In the genomic region with DNA sequence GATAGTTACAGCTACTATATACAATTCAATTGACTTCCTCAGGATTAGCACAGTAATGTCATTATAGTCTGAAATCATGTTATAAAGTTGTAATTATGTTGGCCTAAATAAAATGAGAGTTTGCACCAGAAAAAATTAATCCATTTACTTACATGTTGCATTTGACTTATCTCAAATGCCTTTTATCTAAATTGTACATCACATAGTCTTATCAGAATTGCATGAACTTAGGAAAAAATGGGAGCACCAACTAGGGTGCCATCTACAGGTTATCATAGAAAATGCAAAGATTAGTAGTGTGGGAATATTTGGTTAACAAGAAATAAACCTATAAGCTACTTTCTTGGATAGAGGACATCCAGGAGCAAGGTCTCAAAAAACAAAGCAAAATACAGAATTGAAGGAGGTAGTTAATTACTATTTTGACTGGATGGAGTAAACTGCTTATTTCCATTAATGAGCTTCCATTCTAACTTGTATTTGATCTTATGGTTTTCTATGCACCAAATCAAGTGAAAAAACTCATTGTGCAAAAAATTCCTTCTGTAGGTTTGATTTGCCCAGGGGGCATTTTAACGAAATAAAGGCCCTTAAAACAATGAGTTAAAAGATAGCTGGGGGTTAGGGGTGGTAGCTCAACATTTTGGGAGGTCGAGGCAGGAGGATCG, we compare ENCODE assay signal across 10 cellular contexts.
DNase-seq lines count a peak whose midpoint lies in the region; ATAC-seq lines count a peak whose summit lies in the region.
"Had no signal": no experiment of that assay in that cellular context is flagged by ENCODE, and none has a peak within 500 bp of the region (broad histone marks: within the 10 kb centered on the region; RNA-seq: fewer than 3 reads in every experiment).

No MANE protein-coding gene starts in this region.

- no peak for ATAC-seq in HG02642 (IDR thresholded peaks at IDR 0.05; ENCODE audit: poor library complexity, unreplicated experiment)
- ATAC-seq in aorta (ENCODE audit: low FRiP score) = no peak

- H3K36me3 ChIP-seq in aorta (ENCODE audit: control insufficient read depth in 1 of 2, insufficient read depth in 2 of 2, low read length in 1 of 2) = no peaks in the 10 kb centered on the region
- H3K36me3 ChIP-seq: thoracic aorta had no signal

- DNase-seq in DMS 273 (lab: John Stamatoyannopoulos, UW; ENCODE audit: unreplicated experiment) = peak; percentile 57
- DNase-seq in LHCN-M2 (ENCODE audit: low read depth) = peak; percentile 13
- DNase-seq in amniotic epithelial cell (ENCODE audit: low read depth) = peak; percentile 31
- DNase-seq in lung microvascular endothelial cell (ENCODE audit: low read depth in 2 of 2) = peak; percentile 31 to 47
- no peak for DNase-seq in stimulated activated CD4-positive, alpha-beta T cell treated with anti-CD3 and anti-CD28 coated beads, Interleukin-4, amount 100 ng/mL, for 24 hours
- no peak for DNase-seq in epidermal melanocyte (ENCODE audit: insufficient read length, low spot score)
- DNase-seq in aorta = no peak
- DNase-seq: activated CD4-positive, alpha-beta memory T cell treated with anti-CD3 and anti-CD28 coated beads, Interleukin-2, amount 10 ng/mL, durations not matched to agents 7 days and 5 days had no signal

- H3K27me3 ChIP-seq in aorta (ENCODE audit: control insufficient read depth in 1 of 2, insufficient read depth in 2 of 2, low read length in 1 of 2) = no peaks in the 10 kb centered on the region

- 52% methylated on average over 3 of the region's 3 CpGs for WGBS in aorta, 2 donors

- intact Hi-C loops in aorta (cut with DNase I) = no loop called here

- H3K4me3 ChIP-seq in aorta (ENCODE audit: low read length in 2 of 2) = no peak overlapping the region
- H3K4me3 ChIP-seq: thoracic aorta had no signal

- peaks cover 2% of the 10 kb centered on the region for H3K9me3 ChIP-seq in aorta (ENCODE audit: control insufficient read depth, low read length)
- H3K9me3 ChIP-seq: thoracic aorta had no signal

- no peak overlapping the region for H3K27ac ChIP-seq in aorta (ENCODE audit: low read depth in 1 of 2, low read length in 2 of 2)
- H3K27ac ChIP-seq: thoracic aorta had no signal

- H3K4me1 ChIP-seq in aorta (ENCODE audit: control insufficient read depth in 1 of 2, insufficient read depth in 2 of 2, low read length in 2 of 2) = no peaks in the 10 kb centered on the region

Comparison
In these comparisons a context has a peak if more than half of its experiments do, and no peak if none do; other contexts are left out.
1. DNase-seq: peak in DMS 273 (single experiment), LHCN-M2 (single experiment), amniotic epithelial cell (single experiment) and lung microvascular endothelial cell (2 of 2); none in stimulated activated CD4-positive, alpha-beta T cell treated with anti-CD3 and anti-CD28 coated beads, Interleukin-4, amount 100 ng/mL, for 24 hours (single experiment), epidermal melanocyte (single experiment) and aorta (0 of 2).